19 cellular contexts compared by ENCODE assay signal in the genomic region with DNA sequence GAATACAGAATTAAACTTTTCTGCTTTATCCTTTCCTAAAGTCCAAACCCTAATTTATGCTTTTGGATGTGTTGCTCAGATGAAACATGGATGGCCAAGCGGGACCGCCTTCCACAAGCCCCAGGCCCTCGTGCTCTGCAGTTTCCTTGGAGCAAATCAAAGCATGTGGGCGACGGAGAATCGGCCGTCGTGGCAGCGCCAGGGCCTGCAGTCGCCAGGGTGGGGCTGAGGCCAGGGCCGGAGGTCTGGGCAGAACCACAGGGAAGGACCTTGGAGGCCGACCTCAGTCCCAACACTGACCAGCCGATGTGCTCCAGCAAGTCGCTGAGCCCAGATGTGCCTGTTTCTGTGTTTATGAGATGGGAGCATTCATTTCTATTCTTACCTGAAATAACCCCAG.
DNase-seq lines count a peak whose midpoint lies in the region; ATAC-seq, FAIRE-seq and TF ChIP-seq lines count a peak whose summit lies in the region.
"Had no signal": no experiment of that assay in that cellular context is flagged by ENCODE, and none has a peak within 500 bp of the region (broad histone marks: within the 10 kb centered on the region; RNA-seq: fewer than 3 reads in every experiment).

No MANE protein-coding gene starts in this region.

- peaks cover 17 to 19% of the 10 kb centered on the region in 2 donors for H3K4me1 ChIP-seq in gastrocnemius medialis
- H3K4me1 ChIP-seq: A549, BE2C, Caco-2 had no signal

- peaks cover 54% of the 10 kb centered on the region for H3K9me3 Mint-ChIP-seq in glutamatergic neuron (ENCODE audit: unreplicated experiment)
- H3K9me3 Mint-ChIP-seq: HFFc6 had no signal

- H3K4me3 Mint-ChIP-seq in glutamatergic neuron (ENCODE audit: unreplicated experiment): no peak overlapping the region
- H3K4me3 Mint-ChIP-seq: HFFc6 had no signal

- TF ChIP-seq CTCF in glutamatergic neuron (IDR thresholded peaks at IDR 0.05; ENCODE audit: partially characterized antibody, unreplicated experiment) (no peak), gastrocnemius medialis (IDR thresholded peaks at IDR 0.05 in 4 of 5, conservative IDR thresholded peaks at IDR 0.05 in 1 of 5) (no peak)

- H3K27ac ChIP-seq in angular gyrus (ENCODE audit: low read depth, low read length) (peak overlapping the region; percentile 97), gastrocnemius medialis (peak overlapping the region; percentile 9 to 87 (median 77))
- H3K27ac ChIP-seq: A549 had no signal

- DNase-seq in glutamatergic neuron: no peak
- DNase-seq in gastrocnemius medialis: no peak
- DNase-seq in activated naive CD4-positive, alpha-beta T cell treated with Interleukin-2 at 50 U/mL for 16 hours: no peak
- DNase-seq in HTR-8/SVneo (ENCODE audit: insufficient read length, low spot score): no peak
- DNase-seq in NCI-H1417 treated with DMSO at 0.1 percent for 48 hours (lab: John Stamatoyannopoulos, UW): no peak
- no peak for DNase-seq in H7
- DNase-seq: BE2C; Caco-2; CD8-positive, alpha-beta memory T cell; DND-41; GDM1; HCEC 1CT; HFFc6 had no signal

- FAIRE-seq in HTR-8/SVneo (lab: Jason Lieb, UNC): no peak
- FAIRE-seq: A549, GM12892, GM19239, H1, HepG2 had no signal

- H3K36me3 Mint-ChIP-seq in glutamatergic neuron (ENCODE audit: unreplicated experiment): peaks cover under 1% of the 10 kb centered on the region

- in situ Hi-C loops in gastrocnemius medialis (cut with MboI; ENCODE audit: low sequenced_read_pairs in 4 of 4): no loop called here

- peaks cover 32% of the 10 kb centered on the region for H3K27me3 Mint-ChIP-seq in glutamatergic neuron (ENCODE audit: unreplicated experiment)

- no peak for TF ChIP-seq POLR2A in gastrocnemius medialis (IDR thresholded peaks at IDR 0.05)

- peaks cover 61% of the 10 kb centered on the region for H3K4me1 Mint-ChIP-seq in glutamatergic neuron (ENCODE audit: low read depth, unreplicated experiment)

- H3K4me3 ChIP-seq in gastrocnemius medialis: no peak overlapping the region
- no peak overlapping the region for H3K4me3 ChIP-seq in H7 (ENCODE audit: insufficient read depth, low read depth, low read length)
- H3K4me3 ChIP-seq: A549 had no signal

- H3K27me3 ChIP-seq in gastrocnemius medialis: no peaks in the 10 kb centered on the region
- H3K27me3 ChIP-seq in H7 (ENCODE audit: control insufficient read depth, insufficient read depth, low read length): no peaks in the 10 kb centered on the region
- H3K27me3 ChIP-seq: BE2C had no signal

- intact Hi-C loops in gastrocnemius medialis (cut with DNase I; ENCODE audit: low total_unique reads): no loop called here

- H3K36me3 ChIP-seq in gastrocnemius medialis (no peaks in the 10 kb centered on the region), H7 (replicated peaks; ENCODE audit: control insufficient read depth, insufficient read depth, low read length) (no peaks in the 10 kb centered on the region)
- H3K36me3 ChIP-seq: BE2C had no signal

- H3K9me3 ChIP-seq in gastrocnemius medialis: no peaks in the 10 kb centered on the region
- H3K9me3 ChIP-seq: A549, BE2C, Caco-2 had no signal

- H3K27ac Mint-ChIP-seq in glutamatergic neuron (ENCODE audit: unreplicated experiment): peak overlapping the region; percentile 86
- H3K27ac Mint-ChIP-seq: HFFc6 had no signal

- ATAC-seq in gastrocnemius medialis: no peak
- ATAC-seq: A549, HepG2 had no signal
